Comparison of ENCODE assay signal across 10 cellular contexts in genomic region chr13:112370311-112370710, GRCh38. TPM values are rescaled to one million over a fixed set of nuclear protein-coding genes. Genes with fewer than 3 reads are reported as not detected.
"Had no signal": no experiment of that assay in that cellular context is flagged by ENCODE, and none has a peak within 500 bp of the region (broad histone marks: within the 10 kb centered on the region; RNA-seq: fewer than 3 reads in every experiment).

No MANE protein-coding gene starts in this region.

- H3K9ac ChIP-seq: GM23248 had no signal

- H3K27ac ChIP-seq: GM23248 had no signal

- H3K4me2 ChIP-seq: GM23338 had no signal

- H3K9me3 ChIP-seq: HAP-1 had no signal

- H2AFZ ChIP-seq: GM23248, GM23338 had no signal

- H3K4me1 Mint-ChIP-seq: GM23338, H9 had no signal

- H3K36me3 ChIP-seq: HAP-1 had no signal

- H3K4me3 ChIP-seq: GM23248, GM23338, HAP-1 had no signal

- H3K27ac Mint-ChIP-seq: GM23338, H9, HFFc6 had no signal

- H3K4me1 ChIP-seq: HAP-1 had no signal

- H3K4me3 Mint-ChIP-seq: GM23338, H9, HFFc6 had no signal

- DNase-seq: GM23248, GOT3, H7, H9, HCEC 1CT, HFFc6 had no signal

RNA-seq across cellular contexts. Expression of gene SPACA7, which starts 5.8 kb away (rescaled TPM):
- total RNA-seq: GM23248, GM23338, H1, H4, H7, H9, HFFc6 had no signal
